Comparison of ENCODE assay signal across 8 cellular contexts in the genomic region with DNA sequence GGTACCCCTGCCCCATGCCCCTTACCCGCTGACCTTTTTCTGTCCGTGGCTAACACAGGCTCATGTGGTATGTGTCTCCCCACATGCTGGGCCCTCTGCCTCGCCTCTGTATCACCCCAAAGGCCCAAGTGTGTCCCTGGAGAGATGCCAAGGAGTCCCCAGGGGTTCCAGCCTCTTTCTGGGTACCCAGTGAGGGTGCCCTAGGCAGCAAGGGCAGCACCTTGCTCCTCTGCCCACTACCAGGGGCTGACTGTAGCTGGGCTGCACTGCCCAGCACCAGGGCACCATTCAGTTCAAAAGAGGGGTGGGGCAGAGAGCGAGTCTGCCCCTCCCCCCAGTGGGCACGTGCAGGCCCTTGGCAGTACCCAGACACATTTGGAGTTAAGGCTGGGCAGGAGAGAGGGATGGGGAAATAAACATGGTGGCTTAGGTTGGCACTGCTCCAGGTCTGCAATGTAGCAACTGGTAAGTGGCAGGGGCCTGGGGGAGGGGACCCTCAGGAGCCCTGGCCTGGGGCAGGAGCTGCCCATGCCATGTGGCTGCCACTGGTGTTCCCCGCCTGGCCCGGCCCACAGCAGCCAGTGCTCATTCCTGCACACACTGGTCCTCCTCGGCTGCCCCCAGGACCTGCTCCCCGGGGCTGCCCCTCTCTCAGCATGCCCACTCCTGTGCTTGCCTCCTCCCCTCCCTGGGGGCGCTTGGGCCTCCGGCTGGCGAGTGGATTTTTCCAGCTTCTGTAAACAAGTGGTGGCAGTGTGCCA. TPM values are rescaled to one million over a fixed set of nuclear protein-coding genes. Genes with fewer than 3 reads are reported as not detected.
A peak's percentile ranks its signal among the peaks of the same experiment; 100 is the strongest.
DNase-seq lines count a peak whose midpoint lies in the region; ATAC-seq and TF ChIP-seq lines count a peak whose summit lies in the region.

No MANE protein-coding gene starts in this region.

- peak overlapping the region; percentile 76 to 92 (median 80) for H3K9ac ChIP-seq in skeletal muscle tissue (ENCODE audit: low read depth in 1 of 3, low read length in 3 of 3)

- TF ChIP-seq CTCF in natural killer cell (IDR thresholded peaks at IDR 0.05) (no peak), right atrium auricular region (IDR thresholded peaks at IDR 0.05) (no peak)

- no peak overlapping the region for H3K4me3 Mint-ChIP-seq in natural killer cell
- H3K4me3 Mint-ChIP-seq in natural killer cell treated with Interleukin-12 subunit alpha and Interleukin-12 subunit beta and Interleukin-15 and Interleukin-18, amount 100 ng/mL, for 72 hours, result no peak overlapping the region

- H3K27me3 Mint-ChIP-seq in natural killer cell (ENCODE audit: low read depth in 2 of 2), result no peaks in the 10 kb centered on the region
- H3K27me3 Mint-ChIP-seq in natural killer cell treated with Interleukin-12 subunit alpha and Interleukin-12 subunit beta and Interleukin-15 and Interleukin-18, amount 100 ng/mL, for 72 hours, result no peaks in the 10 kb centered on the region

- no peak for DNase-seq in natural killer cell
- DNase-seq in natural killer cell treated with Interleukin-12 subunit alpha and Interleukin-12 subunit beta and Interleukin-15 and Interleukin-18, amount 100 ng/mL, for 72 hours (ENCODE audit: low spot score), result no peak
- DNase-seq in T1000 (lab: John Stamatoyannopoulos, UW), result peak; percentile 77
- peak; percentile 83 for DNase-seq in right atrium auricular region (ENCODE audit: low spot score)
- no peak for DNase-seq in activated CD8-positive, alpha-beta memory T cell treated with anti-CD3 and anti-CD28 coated beads for 24 hours
- DNase-seq in GM19238 (ENCODE audit: insufficient read length, low spot score), result no peak

- peaks cover 0 to 100% of the 10 kb centered on the region in 2 donors for H3K4me1 ChIP-seq in right atrium auricular region
- H3K4me1 ChIP-seq in skeletal muscle tissue (ENCODE audit: control insufficient read depth in 3 of 3, insufficient read depth in 3 of 3, low read length in 3 of 3), result peaks cover 93 to 99% (median 96%) of the 10 kb centered on the region in 3 donors

- H3K9me3 Mint-ChIP-seq in natural killer cell, result no peaks in the 10 kb centered on the region
- H3K9me3 Mint-ChIP-seq in natural killer cell treated with Interleukin-12 subunit alpha and Interleukin-12 subunit beta and Interleukin-15 and Interleukin-18, amount 100 ng/mL, for 72 hours, result no peaks in the 10 kb centered on the region

- H3K4me3 ChIP-seq in right atrium auricular region, result peak overlapping the region in 1 of 2 donors; percentile 36
- H3K4me3 ChIP-seq in skeletal muscle tissue (ENCODE audit: low read length in 3 of 3), result peak overlapping the region; percentile 38 to 78 (median 71)

- H3K27me3 ChIP-seq in right atrium auricular region, result no peaks in the 10 kb centered on the region
- no peaks in the 10 kb centered on the region for H3K27me3 ChIP-seq in skeletal muscle tissue (ENCODE audit: control insufficient read depth in 3 of 3, insufficient read depth in 3 of 3, low read length in 3 of 3)

- intact Hi-C loops in natural killer cell (cut with micrococcal nuclease), result loop anchor here (2.0 kb wide), 1 partner anchor 41 kb away; no protein-coding TSS in a partner anchor

- no peak for ATAC-seq in natural killer cell
- ATAC-seq in natural killer cell treated with Interleukin-12 subunit alpha and Interleukin-12 subunit beta and Interleukin-15 and Interleukin-18, amount 100 ng/mL, for 72 hours, result no peak
- ATAC-seq in GM18909 (IDR thresholded peaks at IDR 0.05; ENCODE audit: poor library complexity, unreplicated experiment), result no peak

- no peaks in the 10 kb centered on the region for H3K9me3 ChIP-seq in right atrium auricular region
- H3K9me3 ChIP-seq in skeletal muscle tissue (ENCODE audit: control insufficient read depth in 3 of 3, low read length in 3 of 3), result no peaks in the 10 kb centered on the region

- H3K27ac ChIP-seq in right atrium auricular region, result peak overlapping the region; percentile 95 to 98
- H3K27ac ChIP-seq in skeletal muscle tissue (ENCODE audit: low read depth, low read length), result peak overlapping the region; percentile 99

- H3K27ac Mint-ChIP-seq in natural killer cell, result peak overlapping the region; percentile 84 to 95
- H3K27ac Mint-ChIP-seq in natural killer cell treated with Interleukin-12 subunit alpha and Interleukin-12 subunit beta and Interleukin-15 and Interleukin-18, amount 100 ng/mL, for 72 hours, result no peak overlapping the region

- H3K36me3 ChIP-seq in right atrium auricular region, result peaks cover 11% of the 10 kb centered on the region
- peaks cover 13 to 18% (median 15%) of the 10 kb centered on the region in 3 donors for H3K36me3 ChIP-seq in skeletal muscle tissue (ENCODE audit: control insufficient read depth in 3 of 3, insufficient read depth in 3 of 3, low read length in 3 of 3)

- H3K36me3 Mint-ChIP-seq in natural killer cell, result no peaks in the 10 kb centered on the region
- H3K36me3 Mint-ChIP-seq in natural killer cell treated with Interleukin-12 subunit alpha and Interleukin-12 subunit beta and Interleukin-15 and Interleukin-18, amount 100 ng/mL, for 72 hours, result no peaks in the 10 kb centered on the region

- peaks cover 56 to 88% of the 10 kb centered on the region in 2 donors for H3K4me1 Mint-ChIP-seq in natural killer cell
- peaks cover 45 to 58% of the 10 kb centered on the region in 2 donors for H3K4me1 Mint-ChIP-seq in natural killer cell treated with Interleukin-12 subunit alpha and Interleukin-12 subunit beta and Interleukin-15 and Interleukin-18, amount 100 ng/mL, for 72 hours (ENCODE audit: low read depth in 2 of 2)

RNA-seq across cellular contexts. Expression of a gene that starts 9.1 kb away (rescaled TPM):
- total RNA-seq in natural killer cell, result 10 to 100 TPM; 40.8 to 55.7 (median 42.3) TPM
- total RNA-seq in natural killer cell treated with Interleukin-12 subunit alpha and Interleukin-12 subunit beta and Interleukin-15 and Interleukin-18, amount 100 ng/mL, for 72 hours, result 10 to 100 TPM in 1 of 2 donors, 1 to 10 TPM in 1; 4.9 to 10.9 TPM
- 10 to 100 TPM; 60.3 to 69.0 TPM for total RNA-seq in right atrium auricular region
- 30.8 TPM for total RNA-seq in skeletal muscle tissue

RNA-seq across cellular contexts. Expression of a gene that starts 17.7 kb away (rescaled TPM):
- total RNA-seq in natural killer cell (100 to 1,000 TPM; 115 to 141 (median 126) TPM), right atrium auricular region (10 to 100 TPM; 44.2 to 44.7 TPM), skeletal muscle tissue (25.6 TPM)
- 100 to 1,000 TPM in 1 of 2 donors, 10 to 100 TPM in 1; 91.5 to 147 TPM for total RNA-seq in natural killer cell treated with Interleukin-12 subunit alpha and Interleukin-12 subunit beta and Interleukin-15 and Interleukin-18, amount 100 ng/mL, for 72 hours

RNA-seq across cellular contexts. Expression of a gene that starts 28.5 kb away (rescaled TPM):
- total RNA-seq in natural killer cell (10 to 100 TPM in 1 of 3 donors, 1 to 10 TPM in 2; 8.8 to 10.1 (median 9.9) TPM), right atrium auricular region (1 to 10 TPM; 8.3 to 9.9 TPM), skeletal muscle tissue (1.0 TPM)
- 1 to 10 TPM; 1.4 to 5.4 TPM for total RNA-seq in natural killer cell treated with Interleukin-12 subunit alpha and Interleukin-12 subunit beta and Interleukin-15 and Interleukin-18, amount 100 ng/mL, for 72 hours

RNA-seq across cellular contexts. Expression of a gene that starts 49.9 kb away (rescaled TPM):
- 100 to 1,000 TPM in 2 of 3 donors, 10 to 100 TPM in 1; 99.0 to 124 (median 110) TPM for total RNA-seq in natural killer cell
- total RNA-seq in natural killer cell treated with Interleukin-12 subunit alpha and Interleukin-12 subunit beta and Interleukin-15 and Interleukin-18, amount 100 ng/mL, for 72 hours, result 100 to 1,000 TPM in 1 of 2 donors, 10 to 100 TPM in 1; 79.8 to 102 TPM
- 10 to 100 TPM; 42.2 to 52.5 TPM for total RNA-seq in right atrium auricular region
- total RNA-seq in skeletal muscle tissue, result 53.8 TPM

RNA-seq across cellular contexts. Expression of a gene that starts 56.7 kb away (rescaled TPM):
- total RNA-seq in natural killer cell (not detected), right atrium auricular region (1 to 10 TPM in 1 of 2 donors, not detected in 1; 1.3 TPM), skeletal muscle tissue (0.52 TPM)
- total RNA-seq in natural killer cell treated with Interleukin-12 subunit alpha and Interleukin-12 subunit beta and Interleukin-15 and Interleukin-18, amount 100 ng/mL, for 72 hours, result under 1 TPM in 1 of 2 donors, not detected in 1; 0.78 TPM

Comparison
In these comparisons a context has a peak if more than half of its experiments do, and no peak if none do; other contexts are left out.
1. H3K27ac Mint-ChIP-seq: peak in natural killer cell (2 of 2); none in natural killer cell treated with Interleukin-12 subunit alpha and Interleukin-12 subunit beta and Interleukin-15 and Interleukin-18, amount 100 ng/mL, for 72 hours (0 of 2).
2. DNase-seq: peak in T1000 (single experiment) and right atrium auricular region (single experiment); none in natural killer cell (single experiment), natural killer cell treated with Interleukin-12 subunit alpha and Interleukin-12 subunit beta and Interleukin-15 and Interleukin-18, amount 100 ng/mL, for 72 hours (single experiment), activated CD8-positive, alpha-beta memory T cell treated with anti-CD3 and anti-CD28 coated beads for 24 hours (single experiment) and GM19238 (single experiment).